Comparison of ENCODE assay signal across 18 cellular contexts in genomic region chr15:87227846-87228245, GRCh38.
"Had no signal": no experiment of that assay in that cellular context is flagged by ENCODE, and none has a peak within 500 bp of the region (broad histone marks: within the 10 kb centered on the region; RNA-seq: fewer than 3 reads in every experiment).

No MANE protein-coding gene starts in this region.

- H3K4me3 ChIP-seq: ascending aorta, colonic mucosa, mucosa of descending colon, smooth muscle cell, tibial artery, uterus had no signal

- H3K4me1 ChIP-seq: ascending aorta, colonic mucosa, tibial artery, uterus had no signal

- H3K4me3 Mint-ChIP-seq: activated CD4-positive, alpha-beta memory T cell treated with anti-CD3 and anti-CD28 coated beads for 36 hours; naive thymus-derived CD8-positive, alpha-beta T cell had no signal

- H3K9me3 ChIP-seq: ascending aorta, colonic mucosa, neutrophil, tibial artery, uterus had no signal

- H3K27me3 ChIP-seq: ascending aorta, colonic mucosa, neutrophil, tibial artery, uterus had no signal

- H3K27ac ChIP-seq: ascending aorta, colonic mucosa, neutrophil, tibial artery, uterus had no signal

- H3K27me3 Mint-ChIP-seq: activated CD4-positive, alpha-beta memory T cell treated with anti-CD3 and anti-CD28 coated beads for 36 hours had no signal

- H3K9me3 Mint-ChIP-seq: activated CD4-positive, alpha-beta memory T cell treated with anti-CD3 and anti-CD28 coated beads for 36 hours had no signal

- ATAC-seq: left lobe of liver; mucosa of descending colon; naive thymus-derived CD8-positive, alpha-beta T cell; right cardiac atrium had no signal

- FAIRE-seq: endothelial cell of umbilical vein had no signal

- H3K36me3 Mint-ChIP-seq: activated CD4-positive, alpha-beta memory T cell treated with anti-CD3 and anti-CD28 coated beads for 36 hours; naive thymus-derived CD8-positive, alpha-beta T cell had no signal

- H3K4me2 ChIP-seq: smooth muscle cell had no signal

- H3K27ac Mint-ChIP-seq: activated CD4-positive, alpha-beta memory T cell treated with anti-CD3 and anti-CD28 coated beads for 36 hours; naive thymus-derived CD8-positive, alpha-beta T cell had no signal

- DNase-seq: activated CD4-positive, alpha-beta memory T cell treated with anti-CD3 and anti-CD28 coated beads for 36 hours; activated CD4-positive, alpha-beta T cell treated with anti-CD3 and anti-CD28 coated beads for 1 hour; activated T-cell treated with anti-CD3 and anti-CD28 coated beads, Interleukin-2, amount 50 U/mL, for 48 hours; colonic mucosa; effector CD4-positive, alpha-beta T cell; glutamatergic neuron; mammary epithelial cell; mucosa of descending colon; naive thymus-derived CD8-positive, alpha-beta T cell; posterior cingulate gyrus; right cardiac atrium; tibial artery; uterus had no signal

- H3K36me3 ChIP-seq: ascending aorta, colonic mucosa, neutrophil, tibial artery, uterus had no signal

- H3K4me1 Mint-ChIP-seq: naive thymus-derived CD8-positive, alpha-beta T cell had no signal
